Comparison of ENCODE assay signal across 13 cellular contexts in the genomic region with DNA sequence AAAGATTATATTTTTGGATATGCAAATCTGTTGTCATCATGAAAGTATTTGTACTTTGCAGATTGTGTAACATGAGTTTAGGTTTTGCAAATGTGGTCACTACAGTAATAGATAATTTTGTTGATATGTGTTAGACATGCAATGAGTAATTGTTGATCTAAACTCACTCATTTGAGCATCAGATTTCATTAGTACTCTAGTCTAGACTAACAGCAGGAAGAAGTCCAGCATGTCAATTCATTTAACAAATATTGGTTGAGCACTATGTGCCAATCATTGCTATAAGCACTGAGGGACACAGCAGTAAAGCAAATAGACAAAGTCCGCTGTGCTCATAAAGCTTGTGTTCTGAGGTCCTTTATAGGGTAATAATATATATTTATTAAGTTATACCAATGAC.
A peak's percentile ranks its signal among the peaks of the same experiment; 100 is the strongest.
DNase-seq lines count a peak whose midpoint lies in the region; ATAC-seq and TF ChIP-seq lines count a peak whose summit lies in the region.
"Had no signal": no experiment of that assay in that cellular context is flagged by ENCODE, and none has a peak within 500 bp of the region (broad histone marks: within the 10 kb centered on the region; RNA-seq: fewer than 3 reads in every experiment).

No MANE protein-coding gene starts in this region.

- no peaks in the 10 kb centered on the region for H3K9me2 ChIP-seq in GM23248 (ENCODE audit: insufficient read depth)

- H3K4me2 ChIP-seq in GM23248 (ENCODE audit: unreplicated experiment) (no peak overlapping the region), osteoblast (ENCODE audit: insufficient read depth, low read length) (peak overlapping the region; percentile 32)

- TF ChIP-seq CTCF in RWPE2 (IDR thresholded peaks at IDR 0.05; ENCODE audit: poor library complexity, severe bottlenecking) (no peak), fibroblast of mammary gland (conservative IDR thresholded peaks at IDR 0.05; ENCODE audit: control insufficient read depth, insufficient read depth, low read depth, low read length) (no peak), osteoblast (IDR thresholded peaks at IDR 0.05; ENCODE audit: extremely low read depth, low read depth, low read length) (no peak)

- H3K9me3 ChIP-seq in GM23248 (ENCODE audit: low read depth) = no peaks in the 10 kb centered on the region
- H3K9me3 ChIP-seq in RWPE2 (ENCODE audit: severe bottlenecking) = no peaks in the 10 kb centered on the region
- no peaks in the 10 kb centered on the region for H3K9me3 ChIP-seq in osteoblast (ENCODE audit: low read depth, low read length)

- 96 to 97% methylated on average over 1 of the region's 1 CpG for WGBS in GM23248 (ENCODE audit: low coverage in 1 of 2, low lambda C conversion rate in 2 of 2, missing lambda C conversion rate in 2 of 2), 2 experiments

- no peak overlapping the region for H3K9ac ChIP-seq in GM23248

- peak; percentile 97 for ATAC-seq in RWPE2 (ENCODE audit: low read depth)
- ATAC-seq in GM18511 (IDR thresholded peaks at IDR 0.05; ENCODE audit: unreplicated experiment) = no peak
- ATAC-seq in GM18870 (IDR thresholded peaks at IDR 0.05; ENCODE audit: unreplicated experiment) = no peak
- ATAC-seq: activated CD8-positive, alpha-beta memory T cell treated with anti-CD3 and anti-CD28 coated beads, Interleukin-2, amount 10 ng/mL, durations not matched to agents 7 days and 5 days; naive thymus-derived CD8-positive, alpha-beta T cell; stimulated activated effector memory CD8-positive, alpha-beta T cell treated with anti-CD3 and anti-CD28 coated beads, Interleukin-12 subunit alpha, Interleukin-12 subunit beta, amount 100 ng/mL, for 72 hours had no signal

- no peaks in the 10 kb centered on the region for H3K79me2 ChIP-seq in GM23248 (ENCODE audit: insufficient read depth)
- H3K79me2 ChIP-seq in osteoblast (ENCODE audit: insufficient read depth, low read length) = no peaks in the 10 kb centered on the region

- peak; percentile 64 for DNase-seq in GM23248
- no peak for DNase-seq in RWPE2 (ENCODE audit: low spot score)
- peak; percentile 83 for DNase-seq in fibroblast of mammary gland (ENCODE audit: low read depth)
- DNase-seq in osteoblast (ENCODE audit: insufficient read length, low spot score, missing footprints) = no peak
- DNase-seq in NCI-H510A (lab: John Stamatoyannopoulos, UW) = no peak
- no peak for DNase-seq in SW 1271 (lab: John Stamatoyannopoulos, UW)
- DNase-seq: activated CD8-positive, alpha-beta memory T cell treated with anti-CD3 and anti-CD28 coated beads, Interleukin-2, amount 10 ng/mL, durations not matched to agents 7 days and 5 days; naive thymus-derived CD8-positive, alpha-beta T cell; NCI-H1694 treated with DMSO at 0.1 percent for 48 hours; stimulated activated CD4-positive, alpha-beta T cell treated with anti-CD3 and anti-CD28 coated beads, Interleukin-4, amount 100 ng/mL, for 24 hours had no signal

- H3K36me3 ChIP-seq in GM23248 (ENCODE audit: low read depth) (no peaks in the 10 kb centered on the region), RWPE2 (ENCODE audit: low read depth) (no peaks in the 10 kb centered on the region), osteoblast (ENCODE audit: insufficient read depth, low read length) (no peaks in the 10 kb centered on the region)

- H3K27ac ChIP-seq in GM23248 = no peak overlapping the region
- no peak overlapping the region for H3K27ac ChIP-seq in RWPE2 (ENCODE audit: poor library complexity, severe bottlenecking)
- no peak overlapping the region for H3K27ac ChIP-seq in osteoblast (ENCODE audit: low read depth, low read length)

- H3K27me3 ChIP-seq in GM23248 (replicated peaks; ENCODE audit: insufficient read depth) (no peaks in the 10 kb centered on the region), RWPE2 (ENCODE audit: insufficient read depth, poor library complexity, severe bottlenecking) (no peaks in the 10 kb centered on the region), osteoblast (ENCODE audit: insufficient read depth, low read length) (no peaks in the 10 kb centered on the region)

- H2AFZ ChIP-seq in GM23248 = no peak overlapping the region
- H2AFZ ChIP-seq in osteoblast (ENCODE audit: low read length) = no peak overlapping the region

- H3K4me3 ChIP-seq in GM23248 = no peak overlapping the region
- no peak overlapping the region for H3K4me3 ChIP-seq in RWPE2 (ENCODE audit: severe bottlenecking)
- H3K4me3 ChIP-seq in fibroblast of mammary gland (ENCODE audit: control insufficient read depth, low read depth, low read length) = no peak overlapping the region
- H3K4me3 ChIP-seq in osteoblast (ENCODE audit: insufficient read depth, low read length) = no peak overlapping the region

- H3F3A ChIP-seq in GM23248 (ENCODE audit: insufficient read depth) = peaks cover 5% of the 10 kb centered on the region; the same call in 1 of the 2 replicates

- peaks cover 39% of the 10 kb centered on the region for H3K4me1 ChIP-seq in GM23248 (ENCODE audit: insufficient read depth)
- peaks cover 13% of the 10 kb centered on the region for H3K4me1 ChIP-seq in RWPE2 (ENCODE audit: insufficient read depth, poor library complexity, severe bottlenecking)
- H3K4me1 ChIP-seq in osteoblast (ENCODE audit: insufficient read depth, low read length) = peaks cover 31% of the 10 kb centered on the region

- in situ Hi-C loops in GM23248 (cut with MboI) = loop anchor here (10.0 to 25.0 kb wide), 3 partner anchors 115 to 507 kb away; no protein-coding TSS in a partner anchor

- no peaks in the 10 kb centered on the region for H4K20me1 ChIP-seq in GM23248 (ENCODE audit: insufficient read depth)
- H4K20me1 ChIP-seq in osteoblast (ENCODE audit: insufficient read depth, low read length) = no peaks in the 10 kb centered on the region

Comparison
In these comparisons a context has a peak if more than half of its experiments do, and no peak if none do; other contexts are left out.
1. DNase-seq: peak in GM23248 (single experiment) and fibroblast of mammary gland (single experiment); none in RWPE2 (single experiment), osteoblast (single experiment), NCI-H510A (single experiment) and SW 1271 (0 of 2).